In the genomic region with DNA sequence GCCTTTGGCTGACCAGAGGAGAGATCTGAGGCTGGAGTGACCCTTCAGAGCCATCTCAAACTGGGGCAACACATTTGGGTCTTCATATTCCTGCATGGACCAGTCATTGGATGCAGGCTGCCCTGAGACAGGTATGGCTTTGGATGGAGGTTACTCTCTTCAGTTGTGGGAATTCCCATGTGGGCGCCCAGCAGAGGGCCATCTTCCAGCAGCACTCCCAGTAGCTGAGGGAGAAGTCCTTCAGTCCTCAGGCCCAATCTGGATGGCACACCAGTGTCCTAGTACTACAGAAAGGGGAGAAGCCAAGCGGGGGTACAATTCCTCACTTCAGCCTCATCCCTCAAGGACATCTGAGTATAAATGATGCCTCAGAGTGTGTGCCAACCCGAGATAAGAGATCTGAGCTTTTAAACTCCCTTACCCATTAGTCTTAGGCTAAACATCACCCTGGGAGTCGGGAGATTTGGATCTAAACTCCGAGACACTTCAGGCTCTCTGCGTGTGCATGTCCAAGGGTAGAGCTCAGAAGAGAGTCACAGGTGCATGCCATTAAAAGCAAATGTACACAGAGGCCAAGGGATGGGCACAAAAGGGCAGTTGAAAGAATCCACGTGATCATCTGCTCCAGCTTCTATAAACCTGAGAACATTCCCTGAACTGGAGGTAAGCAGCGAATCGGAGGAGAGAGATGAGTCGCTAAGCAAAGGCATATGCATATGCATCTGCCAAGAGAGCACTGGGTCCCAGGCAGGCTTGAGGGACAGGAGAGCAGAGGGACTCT, we compare ENCODE assay signal across 3 cellular contexts.
TF ChIP-seq lines count a peak whose summit lies in the region.

No MANE protein-coding gene starts in this region.

TF ChIP-seq in HCT116, 20 proteins besides CTCF, POLR2A, EP300 and RAD21:
- TF ChIP-seq FOSL1 (IDR thresholded peaks at IDR 0.05; ENCODE audit: low read depth) = no peak
- TF ChIP-seq YY1 (IDR thresholded peaks at IDR 0.05; ENCODE audit: extremely low read depth, insufficient replicate concordance, low read depth, low read length) = no peak
- TF ChIP-seq CEBPB (IDR thresholded peaks at IDR 0.05; ENCODE audit: low read depth) = no peak
- no peak for TF ChIP-seq TCF7L2 (IDR thresholded peaks at IDR 0.05; ENCODE audit: borderline replicate concordance, extremely low read depth, insufficient read depth, insufficient read length)
- no peak for TF ChIP-seq CBX3 (IDR thresholded peaks at IDR 0.05; ENCODE audit: low read depth)
- TF ChIP-seq ZNF274 (IDR thresholded peaks at IDR 0.05; ENCODE audit: low read depth, low read length) = no peak
TF ChIP-seq in HCT116: peak in this region for 0.

TF ChIP-seq in K562, 482 proteins besides CTCF, POLR2A, EP300 and RAD21:
- TF ChIP-seq NELFE (IDR thresholded peaks at IDR 0.05; ENCODE audit: insufficient read depth, insufficient read length) (no peak), RCOR1 (IDR thresholded peaks at IDR 0.05; ENCODE audit: borderline replicate concordance in 1 of 2, low read depth in 2 of 2, low read length in 2 of 2) (0 out of 4 replicates have a peak, but pooled peaks of 1 of the 2 experiments have one; percentile 9), SRF (CRISPR knock-in tag; IDR thresholded peaks at IDR 0.05) (no peak)

TF ChIP-seq in HepG2, 621 proteins besides CTCF, POLR2A, EP300 and RAD21:
- TF ChIP-seq STAG1 (CRISPR knock-in tag; IDR thresholded peaks at IDR 0.05) = peak; percentile 47
- TF ChIP-seq, protein P1, sequence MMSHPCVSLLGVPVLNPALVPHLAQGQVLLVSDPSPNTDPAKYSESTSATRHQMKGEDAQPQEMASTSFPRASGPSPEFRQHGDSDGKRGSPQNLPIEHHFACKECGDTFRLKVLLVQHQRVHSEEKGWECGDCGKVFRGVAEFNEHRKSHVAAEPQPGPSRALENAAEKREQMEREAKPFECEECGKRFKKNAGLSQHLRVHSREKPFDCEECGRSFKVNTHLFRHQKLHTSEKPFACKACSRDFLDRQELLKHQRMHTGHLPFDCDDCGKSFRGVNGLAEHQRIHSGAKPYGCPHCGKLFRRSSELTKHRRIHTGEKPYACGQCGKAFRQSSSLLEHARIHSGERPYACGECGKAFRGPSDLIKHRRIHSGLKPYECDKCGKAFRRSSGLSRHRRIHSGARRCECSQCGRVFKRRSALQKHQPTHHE (CRISPR knock-in tag; IDR thresholded peaks at IDR 0.05; ENCODE audit: borderline replicate concordance) = no peak
